In the genomic region with DNA sequence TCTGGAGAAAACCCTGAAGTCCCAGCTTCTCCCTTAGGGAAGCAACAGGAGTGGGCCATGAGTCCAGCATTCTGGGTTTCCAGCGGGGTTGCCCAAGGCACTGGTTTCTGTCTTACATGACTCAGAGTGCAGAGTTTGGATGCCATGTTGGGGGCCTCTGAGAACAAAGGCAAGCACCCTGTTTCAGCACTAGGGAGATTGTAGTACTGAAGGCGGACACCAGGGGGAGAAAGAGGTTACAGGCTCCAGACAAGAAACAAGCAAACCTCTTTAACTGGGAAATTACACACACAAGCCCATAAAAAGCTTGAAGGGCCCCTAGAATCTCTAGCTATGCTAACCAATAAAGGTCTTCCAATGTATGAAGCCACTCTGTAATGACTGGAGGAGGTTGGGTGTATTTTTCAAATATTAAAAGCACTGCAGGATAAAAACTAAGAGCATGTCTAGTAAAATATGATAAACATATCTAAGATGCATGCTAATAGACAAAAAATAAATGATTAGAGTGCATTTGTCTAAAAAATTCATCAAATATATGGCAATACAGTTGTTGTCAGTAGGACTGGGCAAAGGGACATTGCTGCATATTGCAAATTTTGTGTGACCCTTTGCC, we compare ENCODE assay signal across 9 cellular contexts. TPM values are rescaled to one million over a fixed set of nuclear protein-coding genes. Genes with fewer than 3 reads are reported as not detected.
A peak's percentile ranks its signal among the peaks of the same experiment; 100 is the strongest.
DNase-seq lines count a peak whose midpoint lies in the region; ATAC-seq and TF ChIP-seq lines count a peak whose summit lies in the region.
"Had no signal": no experiment of that assay in that cellular context is flagged by ENCODE, and none has a peak within 500 bp of the region (broad histone marks: within the 10 kb centered on the region; RNA-seq: fewer than 3 reads in every experiment).

No MANE protein-coding gene starts in this region.

- no peak overlapping the region for H3K4me2 ChIP-seq in neural cell (ENCODE audit: low read length)

- POLR2A ChIA-PET in GM10248 (lab: Yijun Ruan, JAX) = no interaction called here

- no peaks in the 10 kb centered on the region for H3K4me1 ChIP-seq in testis

- TF ChIP-seq CTCF in GM10248 (IDR thresholded peaks at IDR 0.05; ENCODE audit: control extremely low read depth, extremely low read depth, low read depth, missing control alignments) (peak; percentile 64), neural cell (IDR thresholded peaks at IDR 0.05; ENCODE audit: poor library complexity, severe bottlenecking) (peak; percentile 61), testis (IDR thresholded peaks at IDR 0.05) (peak; percentile 45 to 79 (median 65))

- 21 to 33% methylated on average over 2 of the region's 2 CpGs for WGBS in testis, 2 donors

- ATAC-seq in HG02973 (IDR thresholded peaks at IDR 0.05; ENCODE audit: unreplicated experiment) = peak; percentile 68

- H3K27me3 ChIP-seq in neural cell (ENCODE audit: insufficient read depth, low read depth, low read length) (no peaks in the 10 kb centered on the region), testis (no peaks in the 10 kb centered on the region)

- TF ChIP-seq RAD21 in neural cell (conservative IDR thresholded peaks at IDR 0.05) = no peak

- H3K27ac ChIP-seq in neural cell (ENCODE audit: low read length) (no peak overlapping the region), testis (no peak overlapping the region)
- H3K27ac ChIP-seq: epithelial cell of prostate had no signal

- DNase-seq in GM10248 (ENCODE audit: extremely low spot score) = peak; percentile 63
- peak; percentile 56 to 76 for DNase-seq in NOMO-1 (lab: John Stamatoyannopoulos, UW; ENCODE audit: unreplicated experiment in 2 of 2)
- peak; percentile 37 to 54 (median 38) for DNase-seq in activated CD8-positive, alpha-beta memory T cell treated with anti-CD3 and anti-CD28 coated beads for 48 hours (ENCODE audit: low read depth in 2 of 3, low spot score in 2 of 3)
- peak; percentile 47 to 67 for DNase-seq in erythroblast (lab: John Stamatoyannopoulos, UW)
- peak; percentile 87 for DNase-seq in testis
- DNase-seq in NCI-H526 treated with DMSO at 0.1 percent for 48 hours (lab: John Stamatoyannopoulos, UW) = no peak

- no peaks in the 10 kb centered on the region for H3K9me2 ChIP-seq in neural cell (ENCODE audit: insufficient read depth, low read length)

- H3K4me3 ChIP-seq in neural cell (ENCODE audit: low read length) (no peak overlapping the region), testis (peak overlapping the region in 1 of 2 donors; percentile 3)

- H3F3A ChIP-seq in neural cell (ENCODE audit: insufficient read depth, low read length, poor library complexity, severe bottlenecking) = no peaks in the 10 kb centered on the region

- H3K36me3 ChIP-seq in neural cell (ENCODE audit: insufficient read depth, low read length) = no peaks in the 10 kb centered on the region
- H3K36me3 ChIP-seq in testis (ENCODE audit: low read depth, missing control alignments) = no peaks in the 10 kb centered on the region

- TF ChIP-seq POLR2A in erythroblast (IDR thresholded peaks at IDR 0.05; ENCODE audit: low read length) (no peak), testis (IDR thresholded peaks at IDR 0.05) (no peak)

- H3K9me3 ChIP-seq in neural cell (ENCODE audit: low read length) (no peaks in the 10 kb centered on the region), testis (no peaks in the 10 kb centered on the region)

- no peaks in the 10 kb centered on the region for H3K79me2 ChIP-seq in neural cell (replicated peaks; ENCODE audit: insufficient read depth, low read length)

- intact Hi-C loops in testis (cut with DNase I; ENCODE audit: low total_unique reads) = no loop called here

- H2AFZ ChIP-seq in neural cell (ENCODE audit: low read depth, low read length) = no peak overlapping the region

- H4K20me1 ChIP-seq in neural cell (ENCODE audit: insufficient read depth) = no peaks in the 10 kb centered on the region

- no peak for TF ChIP-seq EP300 in neural cell (conservative IDR thresholded peaks at IDR 0.05; ENCODE audit: poor library complexity, severe bottlenecking)

- CTCF ChIA-PET in GM10248 (lab: Yijun Ruan, JAX) = interaction anchor here (0.6 to 5.6 kb wide), 39 partner anchors 8 to 429 kb away, joined by 3 to 48 read pairs (median 4); no protein-coding TSS in a partner anchor

- H3K9ac ChIP-seq in neural cell (ENCODE audit: low read length) = no peak overlapping the region

TF ChIP-seq in neural cell, 6 proteins besides CTCF, POLR2A, EP300 and RAD21:
- TF ChIP-seq MXI1 (conservative IDR thresholded peaks at IDR 0.05; ENCODE audit: poor library complexity, severe bottlenecking) (no peak), SMC3 (conservative IDR thresholded peaks at IDR 0.05; ENCODE audit: poor library complexity) (peak; percentile 39)

RNA-seq across cellular contexts. Expression of gene MS4A6E, which starts 7.1 kb away (rescaled TPM):
- polyA plus RNA-seq in neural cell (not detected in 2 replicates), testis (ENCODE audit: insufficient read depth, low read depth, low replicate concordance) (167 TPM)
- polyA minus RNA-seq in neural cell = not detected in 2 replicates
- 10 to 100 TPM; 31.4 to 75.4 TPM for total RNA-seq in testis

RNA-seq across cellular contexts. Expression of gene MS4A7, which starts 44.2 kb away (rescaled TPM):
- polyA plus RNA-seq in neural cell = 0.10 TPM in 1 of 2 replicates, not detected in the other
- not detected in 2 replicates for polyA minus RNA-seq in neural cell
- total RNA-seq in testis = 10 to 100 TPM in 1 of 2 donors, 1 to 10 TPM in 1; 5.7 to 11.9 TPM
- 8.9 TPM for polyA plus RNA-seq in testis (ENCODE audit: insufficient read depth, low read depth, low replicate concordance)

RNA-seq across cellular contexts. Expression of gene MS4A4A, which starts 53.6 kb away (rescaled TPM):
- polyA plus RNA-seq in neural cell = not detected in 2 replicates
- polyA minus RNA-seq in neural cell = not detected in 2 replicates
- 10 to 100 TPM in 1 of 2 donors, 1 to 10 TPM in 1; 2.0 to 11.0 TPM for total RNA-seq in testis
- polyA plus RNA-seq in testis (ENCODE audit: insufficient read depth, low read depth, low replicate concordance) = 11.4 TPM

Comparison
In these comparisons a context has a peak if more than half of its experiments do, and no peak if none do; other contexts are left out.
1. RNA of gene MS4A6E, which starts 7.1 kb away (polyA plus RNA-seq): 167 TPM in testis (single experiment); not detected in neural cell; every median in the first group is over 100 times any median in the second.
2. RNA of gene MS4A4A, which starts 53.6 kb away (polyA plus RNA-seq): 11.4 TPM in testis (single experiment); not detected in neural cell; every median in the first group is over 10 times any median in the second.
3. Peak in every context shown above with its lines, with median percentiles within 50 percentile points of each other: CTCF ChIP-seq.